In the genomic region with DNA sequence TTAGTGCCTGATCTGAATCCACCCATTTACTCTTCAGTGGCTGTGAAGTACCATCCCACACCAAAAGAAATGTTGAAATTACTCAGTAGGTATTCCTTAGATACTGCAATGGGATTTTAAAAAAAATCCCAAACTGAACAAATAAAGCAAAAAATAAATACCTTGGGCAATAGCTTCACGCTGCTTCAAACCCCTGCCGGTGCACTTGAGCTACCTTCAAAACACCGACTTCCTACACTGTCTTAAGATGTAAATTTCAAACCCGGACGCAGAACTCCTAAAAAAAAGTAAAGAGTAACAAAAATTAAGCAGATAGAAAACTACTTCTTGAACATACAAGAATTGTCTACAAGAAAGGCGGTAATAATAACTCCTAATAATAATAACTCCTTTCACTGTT, we compare ENCODE assay signal across 1 cellular context.
TF ChIP-seq lines count a peak whose summit lies in the region.

No MANE protein-coding gene starts in this region.

TF ChIP-seq in IMR-90, 13 proteins besides CTCF, POLR2A, EP300 and RAD21 (continued from another document):
- no peak for TF ChIP-seq RFX5 (IDR thresholded peaks at IDR 0.05; ENCODE audit: low read depth, low read length)
